In genomic region chr15:56806147-56806536, GRCh38 we compare ENCODE assay signal across 1 cellular context.
TF ChIP-seq lines count a peak whose summit lies in the region.

No MANE protein-coding gene starts in this region.

TF ChIP-seq in WTC11, 78 proteins besides CTCF, POLR2A, EP300 and RAD21 (continued from another document):
- TF ChIP-seq ARID4B (CRISPR knock-in tag; IDR thresholded peaks at IDR 0.05; ENCODE audit: borderline replicate concordance): no peak
- no peak for TF ChIP-seq SMAD3 (CRISPR knock-in tag; IDR thresholded peaks at IDR 0.05; ENCODE audit: borderline replicate concordance)
- TF ChIP-seq ATF1 (CRISPR knock-in tag; IDR thresholded peaks at IDR 0.05): no peak
- TF ChIP-seq, protein P1, sequence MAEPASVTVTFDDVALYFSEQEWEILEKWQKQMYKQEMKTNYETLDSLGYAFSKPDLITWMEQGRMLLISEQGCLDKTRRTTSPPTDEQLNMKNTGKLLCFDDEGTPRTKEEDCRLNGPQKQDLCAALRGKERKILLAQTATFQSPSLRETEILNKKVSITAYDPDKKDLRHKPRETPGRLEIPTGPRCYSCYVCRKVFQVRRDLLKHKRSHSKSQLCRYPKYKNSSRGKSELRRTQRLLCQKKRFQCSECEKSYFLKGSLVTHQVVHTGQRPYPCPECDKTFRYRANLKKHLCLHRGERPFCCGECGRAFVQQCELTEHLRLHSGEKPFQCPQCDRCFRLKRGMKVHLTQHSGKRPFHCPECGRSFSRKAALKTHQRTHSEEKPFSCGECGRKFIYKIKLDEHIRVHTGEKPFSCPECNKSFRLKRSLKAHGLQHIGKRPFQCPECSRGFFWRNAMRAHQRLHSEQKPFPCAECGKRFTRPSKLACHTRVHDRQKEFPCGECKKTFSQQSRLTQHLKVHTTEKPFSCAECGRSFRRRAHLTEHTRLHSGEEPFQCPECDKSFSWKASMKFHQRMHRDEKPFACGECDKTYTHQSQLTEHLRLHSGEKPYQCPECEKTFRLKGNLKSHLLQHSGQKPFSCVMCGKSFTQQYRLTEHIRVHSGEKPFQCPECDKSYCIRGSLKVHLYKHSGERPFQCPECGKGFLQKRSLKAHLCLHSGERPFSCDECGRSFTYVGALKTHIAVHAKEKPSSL (CRISPR knock-in tag; conservative IDR thresholded peaks at IDR 0.05): no peak
- TF ChIP-seq ZNF396 (CRISPR knock-in tag; IDR thresholded peaks at IDR 0.05; ENCODE audit: borderline replicate concordance): no peak
